ENCODE assay signal across 8 cellular contexts in genomic region chr5:149434162-149435014, GRCh38. TPM values are rescaled to one million over a fixed set of nuclear protein-coding genes. Genes with fewer than 3 reads are reported as not detected.
DNase-seq lines count a peak whose midpoint lies in the region; ATAC-seq and TF ChIP-seq lines count a peak whose summit lies in the region.

No MANE protein-coding gene starts in this region.

- no peaks in the 10 kb centered on the region for H3K9me3 Mint-ChIP-seq in activated CD4-positive, alpha-beta T cell treated with anti-CD3 and anti-CD28 coated beads for 36 hours (ENCODE audit: low read depth)

- CTCF ChIA-PET in activated CD4-positive, alpha-beta T cell treated with anti-CD3 and anti-CD28 coated beads for 36 hours (lab: Charles Lee) = interaction anchor here (0.6 to 4.8 kb wide), 32 partner anchors 9 to 556 kb away, joined by 3 to 38 read pairs (median 4); partner anchors contain the start of genes CSNK1A1 and PCYOX1L

- ATAC-seq in activated CD4-positive, alpha-beta T cell treated with anti-CD3 and anti-CD28 coated beads for 36 hours = peak; percentile 66

- no peak overlapping the region for H3K27ac Mint-ChIP-seq in activated CD4-positive, alpha-beta T cell treated with anti-CD3 and anti-CD28 coated beads for 36 hours

- peak overlapping the region; percentile 37 to 75 for H3K27ac ChIP-seq in coronary artery

- TF ChIP-seq CTCF in coronary artery (IDR thresholded peaks at IDR 0.05) = peak; percentile 66

- POLR2A ChIA-PET in activated CD4-positive, alpha-beta T cell treated with anti-CD3 and anti-CD28 coated beads for 36 hours (lab: Charles Lee) = interaction anchor here (0.5 to 0.6 kb wide), 2 partner anchors 12 to 18 kb away, joined by 5 to 6 read pairs; no protein-coding TSS in a partner anchor

- no peaks in the 10 kb centered on the region for H3K27me3 Mint-ChIP-seq in activated CD4-positive, alpha-beta T cell treated with anti-CD3 and anti-CD28 coated beads for 36 hours

- H3K4me3 Mint-ChIP-seq in activated CD4-positive, alpha-beta T cell treated with anti-CD3 and anti-CD28 coated beads for 36 hours = no peak overlapping the region

- peaks cover 14% of the 10 kb centered on the region for H3K4me1 Mint-ChIP-seq in activated CD4-positive, alpha-beta T cell treated with anti-CD3 and anti-CD28 coated beads for 36 hours

- intact Hi-C loops in activated CD4-positive, alpha-beta T cell treated with anti-CD3 and anti-CD28 coated beads for 36 hours (cut with DNase I, micrococcal nuclease) = loop anchor here (1.0 to 5.0 kb wide), 4 partner anchors 52 to 130 kb away; no protein-coding TSS in a partner anchor

- no peak overlapping the region for H3K4me3 ChIP-seq in coronary artery

- no peaks in the 10 kb centered on the region for H3K36me3 Mint-ChIP-seq in activated CD4-positive, alpha-beta T cell treated with anti-CD3 and anti-CD28 coated beads for 36 hours (ENCODE audit: low read depth)

- DNase-seq in SIG-M5 treated with dmso at 0.1 percent for 504 hours (lab: John Stamatoyannopoulos, UW; ENCODE audit: unreplicated experiment) (peak; percentile 45), SIG-M5 (lab: John Stamatoyannopoulos, UW) (no peak), NCI-H2196 (lab: John Stamatoyannopoulos, UW; ENCODE audit: unreplicated experiment) (peak; percentile 41), coronary artery (ENCODE audit: low spot score) (no peak), lung microvascular endothelial cell (ENCODE audit: low read depth in 2 of 2) (peak; percentile 63 to 72), GOT3 (lab: John Stamatoyannopoulos, UW) (no peak)
- DNase-seq in activated CD4-positive, alpha-beta T cell treated with anti-CD3 and anti-CD28 coated beads for 36 hours = peak; percentile 75
- peak; percentile 77 for DNase-seq in stimulated activated CD8-positive, alpha-beta memory T cell treated with anti-CD3 and anti-CD28 coated beads, Interleukin-4, amount 100 ng/mL, for 48 hours

RNA-seq across cellular contexts. Expression of gene IL17B, which starts 55.3 kb away (rescaled TPM):
- not detected for total RNA-seq in activated CD4-positive, alpha-beta T cell treated with anti-CD3 and anti-CD28 coated beads for 36 hours
- not detected in 2 replicates for total RNA-seq in lung microvascular endothelial cell

Comparison
In these comparisons a context has a peak if more than half of its experiments do, and no peak if none do; other contexts are left out.
1. DNase-seq: peak in SIG-M5 treated with dmso at 0.1 percent for 504 hours (single experiment), NCI-H2196 (single experiment), activated CD4-positive, alpha-beta T cell treated with anti-CD3 and anti-CD28 coated beads for 36 hours (single experiment), lung microvascular endothelial cell (2 of 2) and stimulated activated CD8-positive, alpha-beta memory T cell treated with anti-CD3 and anti-CD28 coated beads, Interleukin-4, amount 100 ng/mL, for 48 hours (single experiment); none in SIG-M5 (single experiment), coronary artery (single experiment) and GOT3 (single experiment).